In the genomic region with DNA sequence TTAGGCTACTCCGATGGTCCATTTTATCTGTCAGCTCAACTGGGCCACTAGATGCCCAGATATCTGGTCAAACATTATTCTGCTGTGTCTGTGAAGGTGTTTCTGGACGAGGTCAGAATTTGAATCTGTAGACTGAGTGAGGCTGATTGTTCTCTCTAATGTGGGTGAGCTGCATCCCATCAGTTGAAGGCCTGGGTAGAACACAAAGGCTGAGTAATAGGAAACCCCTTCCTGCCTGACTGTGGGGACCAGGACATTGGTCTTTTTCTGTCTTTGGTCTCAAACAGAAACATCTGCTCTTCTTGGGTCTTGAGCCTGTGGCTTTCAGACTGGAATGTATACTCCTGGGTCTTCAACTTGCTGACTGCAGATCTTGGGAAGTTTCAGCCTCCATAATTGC, we compare ENCODE assay signal across 1 cellular context.
TF ChIP-seq lines count a peak whose summit lies in the region.

No MANE protein-coding gene starts in this region.

TF ChIP-seq in WTC11, 78 proteins besides CTCF, POLR2A, EP300 and RAD21 (continued from another document):
- TF ChIP-seq, protein P1, sequence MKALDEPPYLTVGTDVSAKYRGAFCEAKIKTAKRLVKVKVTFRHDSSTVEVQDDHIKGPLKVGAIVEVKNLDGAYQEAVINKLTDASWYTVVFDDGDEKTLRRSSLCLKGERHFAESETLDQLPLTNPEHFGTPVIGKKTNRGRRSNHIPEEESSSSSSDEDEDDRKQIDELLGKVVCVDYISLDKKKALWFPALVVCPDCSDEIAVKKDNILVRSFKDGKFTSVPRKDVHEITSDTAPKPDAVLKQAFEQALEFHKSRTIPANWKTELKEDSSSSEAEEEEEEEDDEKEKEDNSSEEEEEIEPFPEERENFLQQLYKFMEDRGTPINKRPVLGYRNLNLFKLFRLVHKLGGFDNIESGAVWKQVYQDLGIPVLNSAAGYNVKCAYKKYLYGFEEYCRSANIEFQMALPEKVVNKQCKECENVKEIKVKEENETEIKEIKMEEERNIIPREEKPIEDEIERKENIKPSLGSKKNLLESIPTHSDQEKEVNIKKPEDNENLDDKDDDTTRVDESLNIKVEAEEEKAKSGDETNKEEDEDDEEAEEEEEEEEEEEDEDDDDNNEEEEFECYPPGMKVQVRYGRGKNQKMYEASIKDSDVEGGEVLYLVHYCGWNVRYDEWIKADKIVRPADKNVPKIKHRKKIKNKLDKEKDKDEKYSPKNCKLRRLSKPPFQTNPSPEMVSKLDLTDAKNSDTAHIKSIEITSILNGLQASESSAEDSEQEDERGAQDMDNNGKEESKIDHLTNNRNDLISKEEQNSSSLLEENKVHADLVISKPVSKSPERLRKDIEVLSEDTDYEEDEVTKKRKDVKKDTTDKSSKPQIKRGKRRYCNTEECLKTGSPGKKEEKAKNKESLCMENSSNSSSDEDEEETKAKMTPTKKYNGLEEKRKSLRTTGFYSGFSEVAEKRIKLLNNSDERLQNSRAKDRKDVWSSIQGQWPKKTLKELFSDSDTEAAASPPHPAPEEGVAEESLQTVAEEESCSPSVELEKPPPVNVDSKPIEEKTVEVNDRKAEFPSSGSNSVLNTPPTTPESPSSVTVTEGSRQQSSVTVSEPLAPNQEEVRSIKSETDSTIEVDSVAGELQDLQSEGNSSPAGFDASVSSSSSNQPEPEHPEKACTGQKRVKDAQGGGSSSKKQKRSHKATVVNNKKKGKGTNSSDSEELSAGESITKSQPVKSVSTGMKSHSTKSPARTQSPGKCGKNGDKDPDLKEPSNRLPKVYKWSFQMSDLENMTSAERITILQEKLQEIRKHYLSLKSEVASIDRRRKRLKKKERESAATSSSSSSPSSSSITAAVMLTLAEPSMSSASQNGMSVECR (CRISPR knock-in tag; IDR thresholded peaks at IDR 0.05; ENCODE audit: borderline replicate concordance), result no peak
- TF ChIP-seq, protein P2, sequence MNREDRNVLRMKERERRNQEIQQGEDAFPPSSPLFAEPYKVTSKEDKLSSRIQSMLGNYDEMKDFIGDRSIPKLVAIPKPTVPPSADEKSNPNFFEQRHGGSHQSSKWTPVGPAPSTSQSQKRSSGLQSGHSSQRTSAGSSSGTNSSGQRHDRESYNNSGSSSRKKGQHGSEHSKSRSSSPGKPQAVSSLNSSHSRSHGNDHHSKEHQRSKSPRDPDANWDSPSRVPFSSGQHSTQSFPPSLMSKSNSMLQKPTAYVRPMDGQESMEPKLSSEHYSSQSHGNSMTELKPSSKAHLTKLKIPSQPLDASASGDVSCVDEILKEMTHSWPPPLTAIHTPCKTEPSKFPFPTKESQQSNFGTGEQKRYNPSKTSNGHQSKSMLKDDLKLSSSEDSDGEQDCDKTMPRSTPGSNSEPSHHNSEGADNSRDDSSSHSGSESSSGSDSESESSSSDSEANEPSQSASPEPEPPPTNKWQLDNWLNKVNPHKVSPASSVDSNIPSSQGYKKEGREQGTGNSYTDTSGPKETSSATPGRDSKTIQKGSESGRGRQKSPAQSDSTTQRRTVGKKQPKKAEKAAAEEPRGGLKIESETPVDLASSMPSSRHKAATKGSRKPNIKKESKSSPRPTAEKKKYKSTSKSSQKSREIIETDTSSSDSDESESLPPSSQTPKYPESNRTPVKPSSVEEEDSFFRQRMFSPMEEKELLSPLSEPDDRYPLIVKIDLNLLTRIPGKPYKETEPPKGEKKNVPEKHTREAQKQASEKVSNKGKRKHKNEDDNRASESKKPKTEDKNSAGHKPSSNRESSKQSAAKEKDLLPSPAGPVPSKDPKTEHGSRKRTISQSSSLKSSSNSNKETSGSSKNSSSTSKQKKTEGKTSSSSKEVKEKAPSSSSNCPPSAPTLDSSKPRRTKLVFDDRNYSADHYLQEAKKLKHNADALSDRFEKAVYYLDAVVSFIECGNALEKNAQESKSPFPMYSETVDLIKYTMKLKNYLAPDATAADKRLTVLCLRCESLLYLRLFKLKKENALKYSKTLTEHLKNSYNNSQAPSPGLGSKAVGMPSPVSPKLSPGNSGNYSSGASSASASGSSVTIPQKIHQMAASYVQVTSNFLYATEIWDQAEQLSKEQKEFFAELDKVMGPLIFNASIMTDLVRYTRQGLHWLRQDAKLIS (CRISPR knock-in tag; IDR thresholded peaks at IDR 0.05; ENCODE audit: borderline replicate concordance), result no peak
- TF ChIP-seq CDX4 (CRISPR knock-in tag; IDR thresholded peaks at IDR 0.05; ENCODE audit: borderline replicate concordance) (no peak), ZNF317 (CRISPR knock-in tag; IDR thresholded peaks at IDR 0.05; ENCODE audit: borderline replicate concordance, low read depth) (no peak), OVOL2 (CRISPR knock-in tag; IDR thresholded peaks at IDR 0.05; ENCODE audit: borderline replicate concordance) (no peak)
- TF ChIP-seq, protein P3, sequence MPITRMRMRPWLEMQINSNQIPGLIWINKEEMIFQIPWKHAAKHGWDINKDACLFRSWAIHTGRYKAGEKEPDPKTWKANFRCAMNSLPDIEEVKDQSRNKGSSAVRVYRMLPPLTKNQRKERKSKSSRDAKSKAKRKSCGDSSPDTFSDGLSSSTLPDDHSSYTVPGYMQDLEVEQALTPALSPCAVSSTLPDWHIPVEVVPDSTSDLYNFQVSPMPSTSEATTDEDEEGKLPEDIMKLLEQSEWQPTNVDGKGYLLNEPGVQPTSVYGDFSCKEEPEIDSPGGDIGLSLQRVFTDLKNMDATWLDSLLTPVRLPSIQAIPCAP (CRISPR knock-in tag; IDR thresholded peaks at IDR 0.05), result no peak
- TF ChIP-seq, protein P4, sequence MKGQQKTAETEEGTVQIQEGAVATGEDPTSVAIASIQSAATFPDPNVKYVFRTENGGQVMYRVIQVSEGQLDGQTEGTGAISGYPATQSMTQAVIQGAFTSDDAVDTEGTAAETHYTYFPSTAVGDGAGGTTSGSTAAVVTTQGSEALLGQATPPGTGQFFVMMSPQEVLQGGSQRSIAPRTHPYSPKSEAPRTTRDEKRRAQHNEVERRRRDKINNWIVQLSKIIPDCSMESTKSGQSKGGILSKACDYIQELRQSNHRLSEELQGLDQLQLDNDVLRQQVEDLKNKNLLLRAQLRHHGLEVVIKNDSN (CRISPR knock-in tag; IDR thresholded peaks at IDR 0.05), result no peak
